Comparison of ENCODE assay signal across 28 cellular contexts in genomic region chr18:70848329-70848728, GRCh38.
"Had no signal": no experiment of that assay in that cellular context is flagged by ENCODE, and none has a peak within 500 bp of the region (broad histone marks: within the 10 kb centered on the region; RNA-seq: fewer than 3 reads in every experiment).

No MANE protein-coding gene starts in this region.

- H3K4me1 ChIP-seq: ascending aorta, breast epithelium, colonic mucosa, esophagus squamous epithelium, gastroesophageal sphincter had no signal

- H3K36me3 ChIP-seq: ascending aorta, breast epithelium, cardiac muscle cell, colonic mucosa, esophagus squamous epithelium, gastroesophageal sphincter had no signal

- H3K4me3 Mint-ChIP-seq: activated CD4-positive, alpha-beta memory T cell treated with anti-CD3 and anti-CD28 coated beads, Interleukin-2, amount 10 ng/mL, durations not matched to agents 7 days and 5 days; activated CD4-positive, alpha-beta T cell treated with anti-CD3 and anti-CD28 coated beads for 36 hours; activated CD4-positive, alpha-beta T cell treated with anti-CD3 and anti-CD28 coated beads, Interleukin-2, amount 10 ng/mL, durations not matched to agents 7 days and 5 days; activated naive CD4-positive, alpha-beta T cell treated with anti-CD3 and anti-CD28 coated beads, Interleukin-2, amount 10 ng/mL, durations not matched to agents 7 days and 5 days; activated naive CD8-positive, alpha-beta T cell treated with anti-CD3 and anti-CD28 coated beads, Interleukin-2, amount 10 ng/mL, durations not matched to agents 7 days and 5 days; activated T-cell treated with anti-CD3 and anti-CD28 coated beads, Interleukin-2, amount 50 U/mL, for 24 hours; activated T-cell treated with anti-CD3 and anti-CD28 coated beads, Interleukin-2, amount 50 U/mL, for 72 hours; brain had no signal

- H3K27me3 ChIP-seq: ascending aorta, breast epithelium, cardiac muscle cell, colonic mucosa, esophagus squamous epithelium, gastroesophageal sphincter had no signal

- H3K4me3 ChIP-seq: ascending aorta, breast epithelium, cardiac muscle cell, colonic mucosa, esophagus squamous epithelium, gastroesophageal sphincter had no signal

- H3K27ac ChIP-seq: ascending aorta, breast epithelium, cardiac muscle cell, colonic mucosa, epithelial cell of prostate, esophagus squamous epithelium, gastroesophageal sphincter had no signal

- H3K27ac Mint-ChIP-seq: activated CD4-positive, alpha-beta memory T cell treated with anti-CD3 and anti-CD28 coated beads, Interleukin-2, amount 10 ng/mL, durations not matched to agents 7 days and 5 days; activated CD4-positive, alpha-beta T cell treated with anti-CD3 and anti-CD28 coated beads for 36 hours; activated CD4-positive, alpha-beta T cell treated with anti-CD3 and anti-CD28 coated beads, Interleukin-2, amount 10 ng/mL, durations not matched to agents 7 days and 5 days; activated naive CD4-positive, alpha-beta T cell treated with anti-CD3 and anti-CD28 coated beads, Interleukin-2, amount 10 ng/mL, durations not matched to agents 7 days and 5 days; activated naive CD4-positive, alpha-beta T cell treated with anti-CD3 and anti-CD28 coated beads, Interleukin-2, amount 50 U/mL, for 72 hours; activated naive CD8-positive, alpha-beta T cell treated with anti-CD3 and anti-CD28 coated beads, Interleukin-2, amount 10 ng/mL, durations not matched to agents 7 days and 5 days; activated T-cell treated with anti-CD3 and anti-CD28 coated beads, Interleukin-2, amount 50 U/mL, for 24 hours; activated T-cell treated with anti-CD3 and anti-CD28 coated beads, Interleukin-2, amount 50 U/mL, for 72 hours; brain had no signal

- H3K9me3 ChIP-seq: ascending aorta, breast epithelium, colonic mucosa, gastroesophageal sphincter had no signal

- H3K27me3 Mint-ChIP-seq: activated CD4-positive, alpha-beta memory T cell treated with anti-CD3 and anti-CD28 coated beads, Interleukin-2, amount 10 ng/mL, durations not matched to agents 7 days and 5 days; activated CD4-positive, alpha-beta T cell treated with anti-CD3 and anti-CD28 coated beads for 36 hours; activated CD4-positive, alpha-beta T cell treated with anti-CD3 and anti-CD28 coated beads, Interleukin-2, amount 10 ng/mL, durations not matched to agents 7 days and 5 days; activated naive CD4-positive, alpha-beta T cell treated with anti-CD3 and anti-CD28 coated beads, Interleukin-2, amount 10 ng/mL, durations not matched to agents 7 days and 5 days; activated naive CD8-positive, alpha-beta T cell treated with anti-CD3 and anti-CD28 coated beads, Interleukin-2, amount 10 ng/mL, durations not matched to agents 7 days and 5 days; activated T-cell treated with anti-CD3 and anti-CD28 coated beads, Interleukin-2, amount 50 U/mL, for 24 hours; brain had no signal

- DNase-seq: activated CD4-positive, alpha-beta memory T cell treated with anti-CD3 and anti-CD28 coated beads, Interleukin-2, amount 10 ng/mL, durations not matched to agents 7 days and 5 days; activated CD4-positive, alpha-beta T cell treated with anti-CD3 and anti-CD28 coated beads for 36 hours; activated CD4-positive, alpha-beta T cell treated with anti-CD3 and anti-CD28 coated beads, Interleukin-2, amount 10 ng/mL, durations not matched to agents 7 days and 5 days; activated CD4-positive, alpha-beta T cell treated with anti-CD3 and anti-CD28 coated beads, Interleukin-2, amount 50 U/mL, for 4 hours; activated CD4-positive, CD25-positive, alpha-beta regulatory T cell; activated CD4-positive, CD25-positive, alpha-beta regulatory T cell treated with anti-CD3 and anti-CD28 coated beads, Interleukin-2, amount 50 U/mL, for 72 hours; activated CD8-positive, alpha-beta memory T cell treated with anti-CD3 and anti-CD28 coated beads, Interleukin-2, amount 50 U/mL, for 48 hours; activated gamma-delta T cell; activated naive CD4-positive, alpha-beta T cell; activated naive CD4-positive, alpha-beta T cell treated with anti-CD3 and anti-CD28 coated beads, Interleukin-2, amount 10 ng/mL, durations not matched to agents 7 days and 5 days; activated naive CD8-positive, alpha-beta T cell treated with anti-CD3 and anti-CD28 coated beads, Interleukin-2, amount 10 ng/mL, durations not matched to agents 7 days and 5 days; activated T-cell treated with anti-CD3 and anti-CD28 coated beads for 4 hours; activated T-cell treated with anti-CD3 and anti-CD28 coated beads, Interleukin-2, amount 50 U/mL, for 24 hours; activated T-cell treated with anti-CD3 and anti-CD28 coated beads, Interleukin-2, amount 50 U/mL, for 72 hours; central memory CD4-positive, alpha-beta T cell; cerebellar nuclear complex; colonic mucosa; effector CD8-positive, alpha-beta T cell; esophagus squamous epithelium; foreskin melanocyte; T-helper 2 cell had no signal

- H3K9me3 Mint-ChIP-seq: activated CD4-positive, alpha-beta T cell treated with anti-CD3 and anti-CD28 coated beads, Interleukin-2, amount 10 ng/mL, durations not matched to agents 7 days and 5 days; activated naive CD4-positive, alpha-beta T cell treated with anti-CD3 and anti-CD28 coated beads, Interleukin-2, amount 10 ng/mL, durations not matched to agents 7 days and 5 days; activated naive CD8-positive, alpha-beta T cell treated with anti-CD3 and anti-CD28 coated beads, Interleukin-2, amount 10 ng/mL, durations not matched to agents 7 days and 5 days had no signal

- H3K4me1 Mint-ChIP-seq: activated CD4-positive, alpha-beta memory T cell treated with anti-CD3 and anti-CD28 coated beads, Interleukin-2, amount 10 ng/mL, durations not matched to agents 7 days and 5 days; activated CD4-positive, alpha-beta T cell treated with anti-CD3 and anti-CD28 coated beads for 36 hours; activated CD4-positive, alpha-beta T cell treated with anti-CD3 and anti-CD28 coated beads, Interleukin-2, amount 10 ng/mL, durations not matched to agents 7 days and 5 days; activated naive CD4-positive, alpha-beta T cell treated with anti-CD3 and anti-CD28 coated beads, Interleukin-2, amount 10 ng/mL, durations not matched to agents 7 days and 5 days; activated naive CD8-positive, alpha-beta T cell treated with anti-CD3 and anti-CD28 coated beads, Interleukin-2, amount 10 ng/mL, durations not matched to agents 7 days and 5 days; brain had no signal

- ATAC-seq: activated CD4-positive, alpha-beta T cell treated with anti-CD3 and anti-CD28 coated beads for 36 hours; activated naive CD4-positive, alpha-beta T cell treated with anti-CD3 and anti-CD28 coated beads, Interleukin-2, amount 50 U/mL, for 72 hours; activated T-cell treated with anti-CD3 and anti-CD28 coated beads, Interleukin-2, amount 50 U/mL, for 72 hours; gastroesophageal sphincter had no signal

- H3K36me3 Mint-ChIP-seq: activated naive CD4-positive, alpha-beta T cell treated with anti-CD3 and anti-CD28 coated beads, Interleukin-2, amount 10 ng/mL, durations not matched to agents 7 days and 5 days; activated naive CD4-positive, alpha-beta T cell treated with anti-CD3 and anti-CD28 coated beads, Interleukin-2, amount 50 U/mL, for 72 hours; activated naive CD8-positive, alpha-beta T cell treated with anti-CD3 and anti-CD28 coated beads, Interleukin-2, amount 10 ng/mL, durations not matched to agents 7 days and 5 days; brain had no signal
